Comparison of ENCODE assay signal across 31 cellular contexts in the genomic region with DNA sequence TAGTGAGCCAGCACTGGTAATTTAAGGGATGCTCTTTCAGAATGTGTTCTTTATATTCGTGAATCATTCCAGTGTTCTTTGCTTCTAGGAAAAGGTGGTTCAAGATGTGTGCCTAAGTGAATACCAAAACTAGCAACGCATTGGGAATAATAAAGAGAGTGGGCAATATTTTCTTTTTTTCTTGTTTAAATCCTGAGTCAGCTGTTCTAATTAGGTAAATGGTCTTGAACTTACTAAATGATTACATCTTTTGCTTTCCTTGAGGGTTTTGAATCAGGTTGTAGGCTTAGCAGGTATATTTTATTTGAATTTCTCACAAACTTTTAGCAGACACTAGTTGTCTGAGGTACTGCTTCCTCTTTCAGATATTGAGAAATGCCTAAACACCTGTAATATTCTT. TPM values are rescaled to one million over a fixed set of nuclear protein-coding genes. Genes with fewer than 3 reads are reported as not detected.
"Had no signal": no experiment of that assay in that cellular context is flagged by ENCODE, and none has a peak within 500 bp of the region (broad histone marks: within the 10 kb centered on the region; RNA-seq: fewer than 3 reads in every experiment).

No MANE protein-coding gene starts in this region.

- H3K9me3 Mint-ChIP-seq: naive thymus-derived CD8-positive, alpha-beta T cell; stimulated activated memory B cell treated with anti-CD40 and anti-IgM and Interleukin-4, amounts not matched to agents 10 μg/mL and 1 μg/mL and 100 μg/mL, for 72 hours; stimulated activated naive CD8-positive, alpha-beta T cell treated with anti-CD3 and anti-CD28 coated beads, Interleukin-15, amount 100 ng/mL, for 72 hours had no signal

- H3K4me2 ChIP-seq: neural progenitor cell, smooth muscle cell had no signal

- ATAC-seq: naive thymus-derived CD8-positive, alpha-beta T cell; psoas muscle; right cardiac atrium; sciatic nerve; stimulated activated memory B cell treated with anti-CD40 and anti-IgM and Interleukin-4, amounts not matched to agents 10 μg/mL and 1 μg/mL and 100 μg/mL, for 72 hours; stimulated activated naive CD8-positive, alpha-beta T cell treated with anti-CD3 and anti-CD28 coated beads, Interleukin-15, amount 100 ng/mL, for 72 hours; stimulated activated naive CD8-positive, alpha-beta T cell treated with anti-CD3 and anti-CD28 coated beads, Interleukin-15, Interleukin-2, amounts not matched to agents 100 U/mL and 50 U/mL, for 24 hours; upper lobe of right lung had no signal

- H2AFZ ChIP-seq: neural progenitor cell, parathyroid adenoma had no signal

- H3K27me3 ChIP-seq: neural progenitor cell, ovary, spleen, suprapubic skin, testis, tibial artery, transverse colon, upper lobe of right lung, uterus had no signal

- H3K27ac ChIP-seq: neural progenitor cell, ovary, parathyroid adenoma, psoas muscle, skin epidermis, spleen, suprapubic skin, testis, tibial artery, transverse colon, upper lobe of right lung, uterus had no signal

- H3K36me3 Mint-ChIP-seq: naive thymus-derived CD8-positive, alpha-beta T cell; neural progenitor cell; stimulated activated memory B cell treated with anti-CD40 and anti-IgM and Interleukin-4, amounts not matched to agents 10 μg/mL and 1 μg/mL and 100 μg/mL, for 72 hours had no signal

- H3K4me1 ChIP-seq: neural progenitor cell, parathyroid adenoma, psoas muscle, testis, tibial artery, transverse colon, upper lobe of right lung, uterus had no signal

- H3K79me2 ChIP-seq: parathyroid adenoma had no signal

- H3K4me1 Mint-ChIP-seq: naive thymus-derived CD8-positive, alpha-beta T cell; stimulated activated memory B cell treated with anti-CD40 and anti-IgM and Interleukin-4, amounts not matched to agents 10 μg/mL and 1 μg/mL and 100 μg/mL, for 72 hours; stimulated activated naive CD8-positive, alpha-beta T cell treated with anti-CD3 and anti-CD28 coated beads, Interleukin-15, amount 100 ng/mL, for 72 hours had no signal

- H3K4me3 Mint-ChIP-seq: naive thymus-derived CD8-positive, alpha-beta T cell; nephron; neural progenitor cell; stimulated activated memory B cell treated with anti-CD40 and anti-IgM and Interleukin-4, amounts not matched to agents 10 μg/mL and 1 μg/mL and 100 μg/mL, for 72 hours; stimulated activated naive CD8-positive, alpha-beta T cell treated with anti-CD3 and anti-CD28 coated beads, Interleukin-15, amount 100 ng/mL, for 72 hours; type B pancreatic cell had no signal

- H3K27ac Mint-ChIP-seq: naive thymus-derived CD8-positive, alpha-beta T cell; neural progenitor cell; progenitor cell of endocrine pancreas; stimulated activated memory B cell treated with anti-CD40 and anti-IgM and Interleukin-4, amounts not matched to agents 10 μg/mL and 1 μg/mL and 100 μg/mL, for 72 hours; stimulated activated naive CD8-positive, alpha-beta T cell treated with anti-CD3 and anti-CD28 coated beads, Interleukin-15, amount 100 ng/mL, for 72 hours; type B pancreatic cell had no signal

- DNase-seq: naive thymus-derived CD8-positive, alpha-beta T cell; occipital lobe; ovary; posterior cingulate gyrus; psoas muscle; right cardiac atrium; spleen; stimulated activated CD4-positive, alpha-beta T cell treated with anti-CD3 and anti-CD28 coated beads, Interleukin-12 subunit alpha, Interleukin-12 subunit beta, amount 100 ng/mL, for 4 hours; stimulated activated CD4-positive, alpha-beta T cell treated with anti-CD3 and anti-CD28 coated beads, Interleukin-1b, Interleukin-23, amount 100 ng/mL, for 48 hours; stimulated activated CD4-positive, alpha-beta T cell treated with anti-CD3 and anti-CD28 coated beads, Interleukin-4, amount 100 ng/mL, for 1 hour; stimulated activated CD4-positive, alpha-beta T cell treated with anti-CD3 and anti-CD28 coated beads, Interleukin-4, amount 100 ng/mL, for 4 hours; stimulated activated CD8-positive, alpha-beta memory T cell treated with anti-CD3 and anti-CD28 coated beads, Interleukin-4, amount 100 ng/mL, for 48 hours; stimulated activated naive CD4-positive, alpha-beta T cell; stimulated activated naive CD8-positive, alpha-beta T cell treated with anti-CD3 and anti-CD28 coated beads, Interleukin-15, amount 100 ng/mL, for 72 hours; stimulated activated naive CD8-positive, alpha-beta T cell treated with anti-CD3 and anti-CD28 coated beads, Interleukin-15, Interleukin-2, amounts not matched to agents 100 U/mL and 50 U/mL, for 24 hours; substantia nigra; testis; tibial artery; transverse colon; upper lobe of right lung; uterus had no signal

- H3K9me3 ChIP-seq: ovary, spleen, suprapubic skin, testis, tibial artery, transverse colon, upper lobe of right lung, uterus had no signal

- H3K9ac ChIP-seq: neural progenitor cell, parathyroid adenoma had no signal

- H3K36me3 ChIP-seq: neural progenitor cell, ovary, spleen, suprapubic skin, tibial artery, transverse colon, upper lobe of right lung, uterus had no signal

- H3K27me3 Mint-ChIP-seq: progenitor cell of endocrine pancreas, type B pancreatic cell had no signal

- H3K4me3 ChIP-seq: neural progenitor cell, ovary, psoas muscle, skin epidermis, smooth muscle cell, spleen, suprapubic skin, testis, tibial artery, transverse colon, upper lobe of right lung, uterus had no signal

RNA-seq across cellular contexts. Expression of gene ENPEP, which starts 29.5 kb away (rescaled TPM):
- total RNA-seq: naive thymus-derived CD8-positive, alpha-beta T cell had no signal
- polyA plus RNA-seq: naive thymus-derived CD8-positive, alpha-beta T cell had no signal
